Comparison of ENCODE assay signal across 23 cellular contexts in genomic region chr3:52926556-52926955, GRCh38. TPM values are rescaled to one million over a fixed set of nuclear protein-coding genes. Genes with fewer than 3 reads are reported as not detected.
A peak's percentile ranks its signal among the peaks of the same experiment; 100 is the strongest.
DNase-seq lines count a peak whose midpoint lies in the region; ATAC-seq, FAIRE-seq and TF ChIP-seq lines count a peak whose summit lies in the region.
"Had no signal": no experiment of that assay in that cellular context is flagged by ENCODE, and none has a peak within 500 bp of the region (broad histone marks: within the 10 kb centered on the region; RNA-seq: fewer than 3 reads in every experiment).

No MANE protein-coding gene starts in this region.

- H3K14ac ChIP-seq in IMR-90 (replicated peaks; ENCODE audit: low read depth, low read length) = no peak overlapping the region

- H3K9me1 ChIP-seq in IMR-90 (ENCODE audit: insufficient read depth, low read length) = no peaks in the 10 kb centered on the region

- no peaks in the 10 kb centered on the region for H3K79me1 ChIP-seq in IMR-90 (ENCODE audit: low read depth in 1 of 2, low read length in 2 of 2)

- H2AFZ ChIP-seq in IMR-90 (replicated peaks; ENCODE audit: low read length, poor library complexity) = no peak overlapping the region
- H2AFZ ChIP-seq: GM23248 had no signal

- H3K27me3 ChIP-seq in IMR-90 (ENCODE audit: control insufficient read depth, insufficient read depth, low read length) = no peaks in the 10 kb centered on the region
- H3K27me3 ChIP-seq: BLaER1 had no signal

- 95% methylated on average over 2 of the region's 2 CpGs for WGBS in A549 (ENCODE audit: missing lambda C conversion rate)
- WGBS in IMR-90 (ENCODE audit: extremely low coverage in 2 of 2, insufficient read length in 1 of 2), 2 experiments = 100% methylated on average over 1 of the region's 2 CpGs; no CpG with 5 or more reads in 1 of the 2 experiments

- TF ChIP-seq POLR2A in A549 (IDR thresholded peaks at IDR 0.05; ENCODE audit: low read length) (no peak), IMR-90 (IDR thresholded peaks at IDR 0.05; ENCODE audit: low read depth, low read length) (no peak)

- TF ChIP-seq CTCF in A549 (IDR thresholded peaks at IDR 0.05) (no peak), IMR-90 (conservative IDR thresholded peaks at IDR 0.05; ENCODE audit: low read depth, low read length) (no peak)

- intact Hi-C loops in IMR-90 (cut with micrococcal nuclease) = no loop called here
- intact Hi-C loops in dendritic cell treated with granulocyte-macrophage colony-stimulating factor and Interleukin-4, amounts not matched to agents 40 ng/mL and 50 ng/mL, for 4 days (cut with micrococcal nuclease) = no loop called here

- no peak overlapping the region for H2AK5ac ChIP-seq in IMR-90 (ENCODE audit: low read depth, low read length)

- H3K18ac ChIP-seq in IMR-90 (ENCODE audit: low read depth, low read length) = no peak overlapping the region

- H2BK20ac ChIP-seq in IMR-90 (ENCODE audit: low read depth, low read length) = no peak overlapping the region

- POLR2A ChIA-PET in A549 (lab: Yijun Ruan, JAX) = no interaction called here
- POLR2A ChIA-PET in IMR-90 (lab: Charles Lee; ENCODE audit: unreplicated experiment) = no interaction called here

- no peak overlapping the region for H3K9ac ChIP-seq in IMR-90 (ENCODE audit: low read depth, low read length)
- H3K9ac ChIP-seq: BLaER1, GM23248 had no signal

- H3K9me3 ChIP-seq in A549 = no peaks in the 10 kb centered on the region
- no peaks in the 10 kb centered on the region for H3K9me3 ChIP-seq in IMR-90 (ENCODE audit: control insufficient read depth, insufficient read depth, low read length)
- H3K9me3 ChIP-seq: BLaER1 had no signal

- no peak overlapping the region for H4K5ac ChIP-seq in IMR-90 (ENCODE audit: low read depth, low read length)

- ATAC-seq in A549 (no peak), IMR-90 (ENCODE audit: low read depth) (no peak), HG03095 (IDR thresholded peaks at IDR 0.05; ENCODE audit: unreplicated experiment) (no peak)
- ATAC-seq: HCT116 had no signal

- H3K9me3 Mint-ChIP-seq in dendritic cell treated with granulocyte-macrophage colony-stimulating factor and Interleukin-4, amounts not matched to agents 40 ng/mL and 50 ng/mL, for 4 days = no peaks in the 10 kb centered on the region
- H3K9me3 Mint-ChIP-seq: CD8-positive, alpha-beta memory T cell; HFFc6; IgD-negative memory B cell had no signal

- H4K20me1 ChIP-seq in IMR-90 (ENCODE audit: insufficient read depth, low read length) = no peaks in the 10 kb centered on the region
- H4K20me1 ChIP-seq: BLaER1 had no signal

- peaks cover 42% of the 10 kb centered on the region for H3K4me1 Mint-ChIP-seq in dendritic cell treated with granulocyte-macrophage colony-stimulating factor and Interleukin-4, amounts not matched to agents 40 ng/mL and 50 ng/mL, for 4 days (ENCODE audit: low read depth)
- H3K4me1 Mint-ChIP-seq: CD8-positive, alpha-beta memory T cell had no signal

- dilution Hi-C loops in IMR-90 (cut with HindIII; ENCODE audit: low sequenced_read_pairs, unreplicated experiment) = no loop called here

- no peak overlapping the region for H3K4me3 ChIP-seq in A549
- H3K4me3 ChIP-seq in IMR-90 (ENCODE audit: insufficient read depth, low read depth, low read length) = no peak overlapping the region
- H3K4me3 ChIP-seq: BLaER1, GM23248 had no signal

- H2AK9ac ChIP-seq in IMR-90 (replicated peaks; ENCODE audit: low read depth, low read length, poor library complexity) = no peak overlapping the region

- H3K4me3 Mint-ChIP-seq in dendritic cell treated with granulocyte-macrophage colony-stimulating factor and Interleukin-4, amounts not matched to agents 40 ng/mL and 50 ng/mL, for 4 days = no peak overlapping the region
- H3K4me3 Mint-ChIP-seq: CD8-positive, alpha-beta memory T cell; HFFc6; IgD-negative memory B cell had no signal

- H3K36me3 ChIP-seq in IMR-90 (ENCODE audit: control insufficient read depth, insufficient read depth, low read length) = no peaks in the 10 kb centered on the region

- no peak overlapping the region for H3K4ac ChIP-seq in IMR-90 (ENCODE audit: low read depth, low read length)

- H3K23ac ChIP-seq in IMR-90 (ENCODE audit: low read depth, low read length) = no peak overlapping the region

- no peak overlapping the region for H4K8ac ChIP-seq in IMR-90 (ENCODE audit: low read depth in 2 of 2, low read length in 2 of 2)

- in situ Hi-C loops in IMR-90 (cut with MboI; ENCODE audit: low sequenced_read_pairs) = no loop called here

- BruUV-seq in IMR-90 (replicated peaks; lab: Mats Ljungman, UMichigan) = no TSS peak

- H3K27ac ChIP-seq in A549 = no peak overlapping the region
- H3K27ac ChIP-seq in IMR-90 (ENCODE audit: insufficient read depth, low read length) = no peak overlapping the region
- H3K27ac ChIP-seq: 22Rv1, BLaER1, GM23248, HL-60 had no signal

- no peak overlapping the region for H2BK120ac ChIP-seq in IMR-90 (ENCODE audit: low read depth, low read length)

- peak; percentile 9 for DNase-seq in NK-92 treated with Interleukin-12 subunit alpha and Interleukin-12 subunit beta, amount 100 ng/mL, for 24 hours (lab: John Stamatoyannopoulos, UW)
- DNase-seq in NK-92 (lab: John Stamatoyannopoulos, UW; ENCODE audit: unreplicated experiment) = no peak
- no peak for DNase-seq in A549 (ENCODE audit: low read depth in 1 of 2, low spot score in 1 of 2)
- no peak for DNase-seq in IMR-90
- no peak for DNase-seq in D341Med (ENCODE audit: low spot score)
- DNase-seq in NCI-H1930 (lab: John Stamatoyannopoulos, UW) = no peak
- DNase-seq: CD8-positive, alpha-beta memory T cell; COR-L47; GDM1; GM23248; H7; HFFc6; KG1 had no signal

- no peak overlapping the region for H4K91ac ChIP-seq in IMR-90 (ENCODE audit: insufficient read depth, low read depth, low read length)

- H2BK15ac ChIP-seq in IMR-90 (ENCODE audit: low read depth, low read length) = no peak overlapping the region

- H3K36me3 Mint-ChIP-seq in dendritic cell treated with granulocyte-macrophage colony-stimulating factor and Interleukin-4, amounts not matched to agents 40 ng/mL and 50 ng/mL, for 4 days (ENCODE audit: low read depth) = peaks cover 44% of the 10 kb centered on the region

- no peak overlapping the region for H2BK5ac ChIP-seq in IMR-90 (ENCODE audit: low read depth, low read length, poor library complexity, severe bottlenecking)

- no peak overlapping the region for H3K4me2 ChIP-seq in A549
- no peak overlapping the region for H3K4me2 ChIP-seq in IMR-90 (ENCODE audit: low read depth, low read length)
- H3K4me2 ChIP-seq: BLaER1 had no signal

- CTCF ChIA-PET in A549 (lab: Yijun Ruan, JAX) (interaction anchor here (0.6 to 1.9 kb wide), 2 partner anchors 8 to 106 kb away, joined by 3 to 4 read pairs; no protein-coding TSS in a partner anchor), IMR-90 (lab: Yijun Ruan, JAX) (interaction anchor here (0.8 kb wide), 2 partner anchors 8 to 145 kb away, joined by 3 to 5 read pairs; no protein-coding TSS in a partner anchor)

- TF ChIP-seq RAD21 in A549 (conservative IDR thresholded peaks at IDR 0.05 in 1 of 2, IDR thresholded peaks at IDR 0.05 in 1 of 2) (no peak), IMR-90 (IDR thresholded peaks at IDR 0.05; ENCODE audit: low read length) (no peak)

- H3K27ac Mint-ChIP-seq in dendritic cell treated with granulocyte-macrophage colony-stimulating factor and Interleukin-4, amounts not matched to agents 40 ng/mL and 50 ng/mL, for 4 days = peak overlapping the region; percentile 62
- H3K27ac Mint-ChIP-seq: HFFc6, IgD-negative memory B cell had no signal

- no peaks in the 10 kb centered on the region for H3K27me3 Mint-ChIP-seq in dendritic cell treated with granulocyte-macrophage colony-stimulating factor and Interleukin-4, amounts not matched to agents 40 ng/mL and 50 ng/mL, for 4 days
- H3K27me3 Mint-ChIP-seq: CD8-positive, alpha-beta memory T cell; IgD-negative memory B cell had no signal

- H3K4me1 ChIP-seq in A549 (no peaks in the 10 kb centered on the region), IMR-90 (ENCODE audit: control insufficient read depth, insufficient read depth, low read length) (no peaks in the 10 kb centered on the region)
- H3K4me1 ChIP-seq: BLaER1 had no signal

- no peak for FAIRE-seq in A549 (lab: Jason Lieb, UNC)
- FAIRE-seq: D721Med, GM12892, GM18507 had no signal

- no peak for TF ChIP-seq EP300 in A549 (IDR thresholded peaks at IDR 0.05)

- no peak overlapping the region for H3K56ac ChIP-seq in IMR-90 (ENCODE audit: extremely low read depth, insufficient read depth, low read length)

TF ChIP-seq in A549, 52 proteins besides CTCF, POLR2A, EP300 and RAD21:
- TF ChIP-seq SREBF2 (IDR thresholded peaks at IDR 0.05) (no peak), MAFK (IDR thresholded peaks at IDR 0.05; ENCODE audit: partially characterized antibody) (peak; percentile 78)

TF ChIP-seq in IMR-90, 13 proteins besides CTCF, POLR2A, EP300 and RAD21:
- TF ChIP-seq SMC3 (IDR thresholded peaks at IDR 0.05; ENCODE audit: low read depth, low read length) (no peak), MAFK (IDR thresholded peaks at IDR 0.05; ENCODE audit: low read depth, low read length) (peak; percentile 82), CEBPB (IDR thresholded peaks at IDR 0.05; ENCODE audit: low read depth, low read length) (no peak), ELK1 (IDR thresholded peaks at IDR 0.05; ENCODE audit: borderline replicate concordance, low read depth, low read length) (no peak)

RNA-seq across cellular contexts. Expression of gene STIMATE, which starts 29.2 kb away (rescaled TPM):
- polyA plus RNA-seq in A549 (2011; rRNA removed) (5.0 and 5.2 TPM in 2 replicates), A549 (2017; fragmentation: RNase III; extraction: RNeasy Plus Mini Kit Qiagen cat#74134 plus additional on column Dnase treatment) (5.5 to 7.6 TPM (median 7.2 TPM) in 3 replicates), IMR-90 (2012; rRNA removed) (17.8 and 19.4 TPM in 2 replicates)
- 8.8 and 9.9 TPM in 2 replicates for polyA plus RNA-seq in A549 (2012; cell fraction: cytosol; rRNA removed)
- polyA plus RNA-seq in A549 (2012; cell fraction: nucleus; rRNA removed) = 17.6 and 18.6 TPM in 2 replicates
- polyA minus RNA-seq in A549 (2011; rRNA and poly(A)+ RNA removed) = 9.4 and 9.5 TPM in 2 replicates
- 7.5 and 10.6 TPM in 2 replicates for total RNA-seq in IMR-90 (2012; rRNA removed)
- 12.5 and 37.8 TPM in 2 replicates for polyA plus RNA-seq in IMR-90 (2012; cell fraction: cytosol; rRNA removed)
- 22.4 and 23.4 TPM in 2 replicates for polyA plus RNA-seq in IMR-90 (2012; cell fraction: nucleus; rRNA removed; ENCODE audit: low replicate concordance)
